Comparison of ENCODE assay signal across 8 cellular contexts in the genomic region with DNA sequence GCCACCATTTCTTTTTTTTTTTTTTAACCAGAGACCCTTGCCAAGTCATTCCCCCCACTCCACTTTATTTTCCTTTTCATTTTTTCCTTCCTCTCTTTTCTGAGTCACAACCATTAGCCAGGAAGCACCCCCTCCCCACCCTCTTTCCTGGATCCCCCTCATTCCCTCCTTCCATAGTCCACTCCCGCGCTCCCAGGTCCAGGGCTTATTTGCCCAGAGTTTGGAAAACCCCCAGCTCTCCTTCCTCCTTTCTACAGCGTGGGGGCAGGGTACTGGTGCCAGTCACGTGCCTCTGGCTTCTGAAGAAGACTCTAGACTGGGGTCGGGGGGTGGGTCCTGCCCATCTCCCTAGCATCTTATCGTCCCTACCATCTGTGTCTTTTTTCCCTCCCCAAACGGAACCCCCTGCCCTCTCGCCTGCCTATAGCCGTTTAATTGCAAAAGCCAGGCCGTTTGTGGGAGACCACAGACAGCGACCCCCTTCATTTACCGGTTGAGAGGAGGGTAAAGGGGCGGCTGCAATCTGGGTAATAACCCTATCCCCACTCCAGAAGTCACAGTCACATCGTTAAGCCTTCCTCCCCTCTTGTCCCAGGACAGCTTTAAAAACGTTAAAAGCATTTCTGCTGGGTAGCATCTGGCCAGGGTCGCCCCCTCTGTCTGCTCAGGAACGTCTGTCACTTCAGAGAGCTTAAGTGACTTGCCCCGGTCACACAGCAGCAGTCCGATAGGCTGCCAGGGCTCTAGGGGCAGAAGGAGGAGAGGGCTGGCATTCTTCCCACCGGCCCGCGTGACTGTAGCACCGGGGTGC. TPM values are rescaled to one million over a fixed set of nuclear protein-coding genes. Genes with fewer than 3 reads are reported as not detected.
DNase-seq lines count a peak whose midpoint lies in the region; ATAC-seq and TF ChIP-seq lines count a peak whose summit lies in the region.

No MANE protein-coding gene starts in this region.

- H3K27me3 ChIP-seq in MG63 = no peaks in the 10 kb centered on the region
- H3K27me3 ChIP-seq in esophagus muscularis mucosa = no peaks in the 10 kb centered on the region
- H3K27me3 ChIP-seq in neural progenitor cell = no peaks in the 10 kb centered on the region

- peak overlapping the region; percentile 86 for H3K4me2 ChIP-seq in neural progenitor cell

- intact Hi-C loops in activated naive CD4-positive, alpha-beta T cell treated with anti-CD3 and anti-CD28 coated beads for 36 hours (cut with micrococcal nuclease) = loop anchor here (1.0 to 10.0 kb wide), 11 partner anchors 8 to 1843 kb away; partner anchors contain the start of genes GADD45GIP1, GCDH, JUNB and RAD23A
- intact Hi-C loops in esophagus muscularis mucosa (cut with DNase I) = no loop called here

- H3K9me3 Mint-ChIP-seq in activated naive CD4-positive, alpha-beta T cell treated with anti-CD3 and anti-CD28 coated beads for 36 hours = no peaks in the 10 kb centered on the region
- H3K9me3 Mint-ChIP-seq in T-cell = no peaks in the 10 kb centered on the region
- H3K9me3 Mint-ChIP-seq in neural progenitor cell = no peaks in the 10 kb centered on the region

- peaks cover 52% of the 10 kb centered on the region for H3K4me1 Mint-ChIP-seq in activated naive CD4-positive, alpha-beta T cell treated with anti-CD3 and anti-CD28 coated beads for 36 hours (ENCODE audit: low read depth)
- H3K4me1 Mint-ChIP-seq in T-cell (peaks cover 62 to 67% (median 64%) of the 10 kb centered on the region in 3 donors), neural progenitor cell (peaks cover 47% of the 10 kb centered on the region)

- H3K36me3 ChIP-seq in MG63 = peaks cover 43% of the 10 kb centered on the region
- peaks cover 27 to 29% (median 28%) of the 10 kb centered on the region in 4 donors for H3K36me3 ChIP-seq in esophagus muscularis mucosa
- peaks cover 10% of the 10 kb centered on the region for H3K36me3 ChIP-seq in neural progenitor cell

- peaks cover 55% of the 10 kb centered on the region for H3F3A ChIP-seq in neural progenitor cell (ENCODE audit: low read depth)

- peaks cover 29% of the 10 kb centered on the region for H4K20me1 ChIP-seq in neural progenitor cell (ENCODE audit: low read depth)

- POLR2A ChIA-PET in T-cell (lab: Charles Lee) = no interaction called here

- H3K4me1 ChIP-seq in esophagus muscularis mucosa = peaks cover 46 to 57% (median 56%) of the 10 kb centered on the region in 4 donors
- peaks cover 23% of the 10 kb centered on the region for H3K4me1 ChIP-seq in neural progenitor cell

- no peak for TF ChIP-seq POLR2A in esophagus muscularis mucosa (IDR thresholded peaks at IDR 0.05; ENCODE audit: low read depth)

- DNase-seq in activated naive CD4-positive, alpha-beta T cell treated with anti-CD3 and anti-CD28 coated beads for 36 hours = peak; percentile 56
- DNase-seq in activated naive CD4-positive, alpha-beta T cell treated with anti-CD3 and anti-CD28 coated beads, Interleukin-2, amount 50 U/mL, for 16 hours = no peak
- peak; percentile 47 for DNase-seq in MG63
- no peak for DNase-seq in T-cell
- peak; percentile 93 for DNase-seq in esophagus muscularis mucosa (ENCODE audit: extremely low spot score)
- peak; percentile 69 for DNase-seq in neural progenitor cell (ENCODE audit: low spot score)
- DNase-seq in stimulated activated naive CD4-positive, alpha-beta T cell treated with Interleukin-2 at 50 U/mL for 16 hours (lab: John Stamatoyannopoulos, UW) = no peak
- no peak for DNase-seq in NCI-H226

- TF ChIP-seq EP300 in esophagus muscularis mucosa (IDR thresholded peaks at IDR 0.05) = no peak

- no peaks in the 10 kb centered on the region for H3K27me3 Mint-ChIP-seq in activated naive CD4-positive, alpha-beta T cell treated with anti-CD3 and anti-CD28 coated beads for 36 hours (ENCODE audit: low read depth)
- no peaks in the 10 kb centered on the region for H3K27me3 Mint-ChIP-seq in T-cell
- peaks cover 15% of the 10 kb centered on the region for H3K27me3 Mint-ChIP-seq in neural progenitor cell (ENCODE audit: insufficient read depth, low read depth)

- 8% methylated on average over 19 of the region's 23 CpGs for WGBS in esophagus muscularis mucosa

- no peak for ATAC-seq in T-cell (replicated peaks in 1 of 4)

- CTCF ChIA-PET in activated naive CD4-positive, alpha-beta T cell treated with anti-CD3 and anti-CD28 coated beads for 36 hours (lab: Charles Lee) = interaction anchor here (0.6 to 1.4 kb wide), 4 partner anchors 9 to 100 kb away, joined by 3 to 12 read pairs (median 4); partner anchors contain the start of gene RAD23A
- CTCF ChIA-PET in T-cell (lab: Charles Lee) = interaction anchor here in 1 of 2 donors (0.6 to 1.1 kb wide), 3 partner anchors 10 to 52 kb away, joined by 3 to 9 read pairs (median 5); partner anchors contain the start of gene GCDH

- H3K4me3 ChIP-seq in MG63 (peak overlapping the region; percentile 95), esophagus muscularis mucosa (peak overlapping the region; percentile 78 to 99 (median 88)), neural progenitor cell (peak overlapping the region; percentile 97)

- H3K36me3 Mint-ChIP-seq in activated naive CD4-positive, alpha-beta T cell treated with anti-CD3 and anti-CD28 coated beads for 36 hours (ENCODE audit: low read depth) = peaks cover 46% of the 10 kb centered on the region
- peaks cover 26% of the 10 kb centered on the region for H3K36me3 Mint-ChIP-seq in T-cell
- peaks cover 25% of the 10 kb centered on the region for H3K36me3 Mint-ChIP-seq in neural progenitor cell

- TF ChIP-seq CTCF in esophagus muscularis mucosa (IDR thresholded peaks at IDR 0.05) (no peak), neural progenitor cell (IDR thresholded peaks at IDR 0.05) (no peak)

- H3K9ac ChIP-seq in neural progenitor cell = no peak overlapping the region

- peak overlapping the region; percentile 22 to 96 (median 78) for H3K27ac ChIP-seq in esophagus muscularis mucosa (replicated peaks in 1 of 4)
- H3K27ac ChIP-seq in neural progenitor cell = peak overlapping the region; percentile 36

- peak overlapping the region; percentile 92 for H3K4me3 Mint-ChIP-seq in activated naive CD4-positive, alpha-beta T cell treated with anti-CD3 and anti-CD28 coated beads for 36 hours
- H3K4me3 Mint-ChIP-seq in T-cell (peak overlapping the region; percentile 98 to 99 (median 99)), neural progenitor cell (peak overlapping the region; percentile 100)

- H3K9me3 ChIP-seq in MG63 = no peaks in the 10 kb centered on the region
- no peaks in the 10 kb centered on the region for H3K9me3 ChIP-seq in esophagus muscularis mucosa
- H3K9me3 ChIP-seq in neural progenitor cell (ENCODE audit: low read depth) = no peaks in the 10 kb centered on the region

- peaks cover 47% of the 10 kb centered on the region for H3K79me2 ChIP-seq in neural progenitor cell (ENCODE audit: low read depth)

- peak overlapping the region; percentile 94 for H3K27ac Mint-ChIP-seq in activated naive CD4-positive, alpha-beta T cell treated with anti-CD3 and anti-CD28 coated beads for 36 hours
- H3K27ac Mint-ChIP-seq in T-cell = peak overlapping the region; percentile 92 to 95
- H3K27ac Mint-ChIP-seq in neural progenitor cell = peak overlapping the region; percentile 90

- H2AFZ ChIP-seq in neural progenitor cell (replicated peaks) = peak overlapping the region; percentile 32

RNA-seq across cellular contexts. Expression of gene CALR, which starts 1.0 kb away (rescaled TPM):
- total RNA-seq in activated naive CD4-positive, alpha-beta T cell treated with anti-CD3 and anti-CD28 coated beads for 36 hours = 100 to 1,000 TPM; 407 to 431 TPM
- 1,902 and 1,921 TPM in 2 replicates for total RNA-seq in MG63 (2014; rRNA removed; shearing (Covaris generic); ENCODE audit: low replicate concordance)
- total RNA-seq in T-cell (100 to 1,000 TPM; 429 to 530 (median 501) TPM), esophagus muscularis mucosa (100 to 1,000 TPM; 200 to 300 (median 270) TPM), neural progenitor cell (ENCODE audit: low replicate concordance) (437 and 569 TPM in 2 replicates)

RNA-seq across cellular contexts. Expression of gene FARSA, which starts 3.9 kb away (rescaled TPM):
- total RNA-seq in activated naive CD4-positive, alpha-beta T cell treated with anti-CD3 and anti-CD28 coated beads for 36 hours = 10 to 100 TPM; 77.9 to 82.8 TPM
- total RNA-seq in MG63 (2014; rRNA removed; shearing (Covaris generic); ENCODE audit: low replicate concordance) = 184 and 410 TPM in 2 replicates
- total RNA-seq in T-cell (10 to 100 TPM; 28.3 to 86.2 (median 73.4) TPM), esophagus muscularis mucosa (10 to 100 TPM; 21.6 to 49.2 (median 35.8) TPM), neural progenitor cell (ENCODE audit: low replicate concordance) (21.4 and 51.6 TPM in 2 replicates)

RNA-seq across cellular contexts. Expression of gene RAD23A, which starts 8.2 kb away (rescaled TPM):
- 100 to 1,000 TPM; 219 to 223 TPM for total RNA-seq in activated naive CD4-positive, alpha-beta T cell treated with anti-CD3 and anti-CD28 coated beads for 36 hours
- 211 and 354 TPM in 2 replicates for total RNA-seq in MG63 (2014; rRNA removed; shearing (Covaris generic); ENCODE audit: low replicate concordance)
- total RNA-seq in T-cell (100 to 1,000 TPM in 3 of 5 donors, 10 to 100 TPM in 2; 82.0 to 116 (median 104) TPM), esophagus muscularis mucosa (100 to 1,000 TPM; 138 to 218 (median 181) TPM), neural progenitor cell (ENCODE audit: low replicate concordance) (37.7 and 54.9 TPM in 2 replicates)

RNA-seq across cellular contexts. Expression of gene SYCE2, which starts 18.4 kb away (rescaled TPM):
- 1 to 10 TPM; 3.4 to 5.4 TPM for total RNA-seq in activated naive CD4-positive, alpha-beta T cell treated with anti-CD3 and anti-CD28 coated beads for 36 hours
- 1.7 and 2.4 TPM in 2 replicates for total RNA-seq in MG63 (2014; rRNA removed; shearing (Covaris generic); ENCODE audit: low replicate concordance)
- total RNA-seq in T-cell (1 to 10 TPM in 2 of 5 donors, not detected in 3; 2.5 to 2.8 TPM), esophagus muscularis mucosa (under 1 TPM in 1 of 4 donors, not detected in 3; 0.97 TPM), neural progenitor cell (ENCODE audit: low replicate concordance) (1.8 and 6.4 TPM in 2 replicates)

RNA-seq across cellular contexts. Expression of gene GADD45GIP1, which starts 19.6 kb away (rescaled TPM):
- 10 to 100 TPM; 27.4 to 28.6 TPM for total RNA-seq in activated naive CD4-positive, alpha-beta T cell treated with anti-CD3 and anti-CD28 coated beads for 36 hours
- total RNA-seq in MG63 (2014; rRNA removed; shearing (Covaris generic); ENCODE audit: low replicate concordance) = 225 and 240 TPM in 2 replicates
- 10 to 100 TPM in 3 of 5 donors, 1 to 10 TPM in 2; 6.2 to 22.6 (median 20.1) TPM for total RNA-seq in T-cell
- 10 to 100 TPM; 33.0 to 60.1 (median 49.3) TPM for total RNA-seq in esophagus muscularis mucosa
- total RNA-seq in neural progenitor cell (ENCODE audit: low replicate concordance) = 17.1 and 42.2 TPM in 2 replicates

Comparison
In these comparisons a context has a peak if more than half of its experiments do, and no peak if none do; other contexts are left out.
1. DNase-seq: peak in activated naive CD4-positive, alpha-beta T cell treated with anti-CD3 and anti-CD28 coated beads for 36 hours (single experiment), MG63 (single experiment), esophagus muscularis mucosa (single experiment) and neural progenitor cell (single experiment); none in activated naive CD4-positive, alpha-beta T cell treated with anti-CD3 and anti-CD28 coated beads, Interleukin-2, amount 50 U/mL, for 16 hours (single experiment), T-cell (0 of 34), stimulated activated naive CD4-positive, alpha-beta T cell treated with Interleukin-2 at 50 U/mL for 16 hours (single experiment) and NCI-H226 (single experiment).
2. Peak in every context shown above with its lines, with median percentiles within 50 percentile points of each other: H3K27ac Mint-ChIP-seq, H3K4me3 Mint-ChIP-seq and H3K4me3 ChIP-seq.